ENCODE assay signal across 8 cellular contexts in the genomic region with DNA sequence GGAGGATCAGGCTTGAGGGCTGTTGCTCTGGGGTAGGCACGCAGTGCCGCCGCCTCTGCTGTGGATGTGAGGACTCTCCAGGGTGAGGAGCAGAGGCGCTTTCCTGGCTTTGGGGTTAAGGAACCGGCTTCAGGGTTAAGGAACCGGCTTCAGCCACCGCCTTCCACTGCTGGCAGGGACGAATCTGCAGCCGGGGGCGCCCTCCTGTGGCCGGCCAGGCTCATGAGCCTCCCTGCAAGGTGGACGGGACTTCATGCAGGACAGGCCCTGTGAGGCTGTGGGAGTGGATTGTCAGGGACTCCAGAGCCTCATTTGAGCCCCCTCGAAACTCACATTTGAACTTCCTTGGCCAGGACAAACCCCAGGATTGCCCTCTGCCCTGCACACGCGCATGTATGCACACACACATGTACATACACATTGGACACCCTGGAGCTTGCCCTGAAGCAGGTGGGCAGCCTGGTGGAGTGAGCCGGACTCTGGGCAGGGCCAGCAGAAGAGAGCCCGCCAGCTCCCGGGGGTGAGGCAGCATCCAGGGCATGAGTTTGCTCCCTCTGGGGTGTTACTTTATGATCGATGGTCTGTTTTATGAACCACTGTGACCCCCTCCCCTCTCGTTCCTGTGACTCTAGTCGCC.
DNase-seq lines count a peak whose midpoint lies in the region; ATAC-seq and TF ChIP-seq lines count a peak whose summit lies in the region.

No MANE protein-coding gene starts in this region.

- H3K27ac Mint-ChIP-seq in neural crest cell (ENCODE audit: unreplicated experiment) = no peak overlapping the region

- WGBS in esophagus muscularis mucosa = 39% methylated on average over 9 of the region's 21 CpGs
- 76% methylated on average over 21 of the region's 21 CpGs for WGBS in mesenchymal stem cell

- no peak overlapping the region for H2BK120ac ChIP-seq in mesenchymal stem cell (ENCODE audit: low read depth, low read length)

- no peak overlapping the region for H3K27ac ChIP-seq in esophagus muscularis mucosa (replicated peaks in 1 of 4)
- H3K27ac ChIP-seq in mesenchymal stem cell (ENCODE audit: low read length, poor library complexity, severe bottlenecking) = no peak overlapping the region

- H3K27me3 ChIP-seq in esophagus muscularis mucosa (peaks cover 0 to 37% (median 0%) of the 10 kb centered on the region in 4 donors), mesenchymal stem cell (ENCODE audit: control insufficient read depth in 1 of 2, insufficient read depth in 1 of 2, low read length in 2 of 2) (peaks cover 0 to 59% of the 10 kb centered on the region in 2 experiments)

- H3K36me3 ChIP-seq in esophagus muscularis mucosa (no peaks in the 10 kb centered on the region), mesenchymal stem cell (ENCODE audit: control insufficient read depth in 1 of 2, insufficient read depth in 2 of 2, low read depth in 1 of 2, low read length in 2 of 2) (no peaks in the 10 kb centered on the region)

- no peaks in the 10 kb centered on the region for H3K36me3 Mint-ChIP-seq in neural crest cell (ENCODE audit: low read depth)

- H3K4me2 ChIP-seq in mesenchymal stem cell (ENCODE audit: low read length, poor library complexity, severe bottlenecking) = no peak overlapping the region

- H3K9me3 Mint-ChIP-seq in neural crest cell = no peaks in the 10 kb centered on the region

- H3K4ac ChIP-seq in mesenchymal stem cell (ENCODE audit: low read depth in 1 of 2, low read length in 2 of 2) = no peak overlapping the region

- H4K8ac ChIP-seq in mesenchymal stem cell (ENCODE audit: low read length) = no peak overlapping the region

- H2BK5ac ChIP-seq in mesenchymal stem cell (ENCODE audit: low read depth, low read length, poor library complexity, severe bottlenecking) = no peak overlapping the region

- no peak overlapping the region for H3K14ac ChIP-seq in mesenchymal stem cell (ENCODE audit: low read length in 2 of 2)

- H4K91ac ChIP-seq in mesenchymal stem cell (ENCODE audit: low read length) = no peak overlapping the region

- H3K18ac ChIP-seq in mesenchymal stem cell (ENCODE audit: low read depth in 1 of 2, low read length in 2 of 2) = no peak overlapping the region

- no peak overlapping the region for H2AK5ac ChIP-seq in mesenchymal stem cell (ENCODE audit: low read length, severe bottlenecking)

- no peak overlapping the region for H2BK12ac ChIP-seq in mesenchymal stem cell (ENCODE audit: low read length in 2 of 2)

- H3K9ac ChIP-seq in mesenchymal stem cell (ENCODE audit: low read length) = no peak overlapping the region

- H3K4me1 ChIP-seq in esophagus muscularis mucosa (peaks cover 37 to 51% (median 43%) of the 10 kb centered on the region in 4 donors), mesenchymal stem cell (ENCODE audit: control insufficient read depth, insufficient read depth, low read depth, low read length) (peaks cover 1% of the 10 kb centered on the region)

- ATAC-seq in GM19025 (IDR thresholded peaks at IDR 0.05; ENCODE audit: low read depth, unreplicated experiment) (peak; percentile 45), GM18858 (IDR thresholded peaks at IDR 0.05; ENCODE audit: unreplicated experiment) (no peak)

- no peaks in the 10 kb centered on the region for H3K9me3 ChIP-seq in esophagus muscularis mucosa
- no peaks in the 10 kb centered on the region for H3K9me3 ChIP-seq in mesenchymal stem cell (ENCODE audit: control insufficient read depth, low read length)

- H3K79me1 ChIP-seq in mesenchymal stem cell (replicated peaks; ENCODE audit: low read length, poor library complexity, severe bottlenecking) = no peaks in the 10 kb centered on the region

- TF ChIP-seq POLR2A in esophagus muscularis mucosa (IDR thresholded peaks at IDR 0.05; ENCODE audit: low read depth) = no peak

- H3K27me3 Mint-ChIP-seq in neural crest cell (ENCODE audit: low read depth) = peaks cover 20% of the 10 kb centered on the region

- no peak overlapping the region for H2AFZ ChIP-seq in mesenchymal stem cell (ENCODE audit: low read depth, low read length)

- no peak overlapping the region for H3K4me3 Mint-ChIP-seq in neural crest cell

- peaks cover 38% of the 10 kb centered on the region for H3K4me1 Mint-ChIP-seq in neural crest cell

- peak; percentile 59 to 79 (median 73) for TF ChIP-seq CTCF in esophagus muscularis mucosa (IDR thresholded peaks at IDR 0.05)
- peak; percentile 90 for TF ChIP-seq CTCF in neural crest cell (conservative IDR thresholded peaks at IDR 0.05)

- DNase-seq in DMS 273 (lab: John Stamatoyannopoulos, UW; ENCODE audit: unreplicated experiment) (peak; percentile 79), SKM-1 treated with dmso at 0.1 percent for 144 hours (lab: John Stamatoyannopoulos, UW; ENCODE audit: unreplicated experiment) (peak; percentile 59), esophagus muscularis mucosa (ENCODE audit: extremely low spot score) (no peak), neural crest cell (ENCODE audit: low read depth, low spot score) (peak; percentile 81), mesenchymal stem cell (no peak)
- peak; percentile 10 for DNase-seq in Jurkat, Clone E6-1 (ENCODE audit: low read depth, low spot score)

- H3K4me3 ChIP-seq in Jurkat, Clone E6-1 (ENCODE audit: low read length) = no peak overlapping the region
- H3K4me3 ChIP-seq in esophagus muscularis mucosa (no peak overlapping the region), mesenchymal stem cell (ENCODE audit: insufficient read depth in 1 of 2, low read depth in 1 of 2, low read length in 2 of 2) (no peak overlapping the region)

- no peak overlapping the region for H3K23ac ChIP-seq in mesenchymal stem cell (ENCODE audit: low read length in 2 of 2)

- TF ChIP-seq EP300 in esophagus muscularis mucosa (IDR thresholded peaks at IDR 0.05) = no peak

- H2BK15ac ChIP-seq in mesenchymal stem cell (ENCODE audit: low read depth, poor library complexity, severe bottlenecking) = no peak overlapping the region

- intact Hi-C loops in esophagus muscularis mucosa (cut with DNase I) = loop anchor here (2.0 kb wide), 2 partner anchors 152 to 180 kb away; no protein-coding TSS in a partner anchor

Comparison
In these comparisons a context has a peak if more than half of its experiments do, and no peak if none do; other contexts are left out.
1. DNase-seq: peak in DMS 273 (single experiment), Jurkat, Clone E6-1 (single experiment), SKM-1 treated with dmso at 0.1 percent for 144 hours (single experiment) and neural crest cell (single experiment); none in esophagus muscularis mucosa (single experiment) and mesenchymal stem cell (single experiment).